Comparison of ENCODE assay signal across 8 cellular contexts in the genomic region with DNA sequence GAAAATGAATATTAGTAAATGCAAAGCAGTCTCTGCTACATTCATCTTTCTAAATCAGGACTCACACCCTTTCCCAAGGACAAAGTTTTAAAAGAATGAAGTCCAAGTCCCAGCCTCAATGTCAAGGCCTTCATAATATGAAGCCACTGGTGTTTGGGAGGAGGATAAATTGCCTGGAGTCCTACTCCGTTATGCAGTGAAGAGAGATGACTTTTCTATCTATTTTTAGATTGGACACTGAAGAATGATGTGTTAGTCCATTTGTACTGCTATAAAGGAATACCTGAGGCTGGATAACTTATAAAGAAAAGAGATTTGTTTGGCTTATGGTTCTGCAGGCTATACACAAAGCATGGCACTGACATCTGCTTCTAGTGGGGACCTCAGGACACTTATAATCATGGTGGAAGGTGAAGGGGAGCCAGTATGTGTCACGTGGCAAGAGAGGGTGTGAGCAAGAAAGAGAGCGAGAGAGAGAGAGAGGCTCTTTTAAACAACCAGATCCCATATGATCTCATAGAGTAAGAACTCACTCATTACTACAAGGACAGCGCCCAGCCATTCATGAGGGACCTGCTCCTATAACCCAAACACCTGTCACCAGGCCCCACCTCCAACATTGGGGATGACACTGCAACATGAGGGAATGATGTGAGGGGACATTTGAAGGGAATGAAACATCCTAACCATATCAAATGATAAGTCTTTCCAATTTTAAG.
"Had no signal": no experiment of that assay in that cellular context is flagged by ENCODE, and none has a peak within 500 bp of the region (broad histone marks: within the 10 kb centered on the region; RNA-seq: fewer than 3 reads in every experiment).

No MANE protein-coding gene starts in this region.

- ATAC-seq: HCT116, K562 had no signal

- H3K4me3 ChIP-seq: GM23248, HAP-1, K562 had no signal

- H3K9me3 ChIP-seq: HAP-1 had no signal

- H3K9ac ChIP-seq: GM23248 had no signal

- DNase-seq: GM23248, GOT3, H7, HFFc6, IMR-90 had no signal

- H3K27ac ChIP-seq: GM23248 had no signal

- H3K36me3 ChIP-seq: HAP-1 had no signal

- H3K27ac Mint-ChIP-seq: HFFc6 had no signal

- H3K4me3 Mint-ChIP-seq: HFFc6 had no signal

- H2AFZ ChIP-seq: GM23248 had no signal
